ENCODE assay signal across 8 cellular contexts in genomic region chr15:90868261-90868689, GRCh38. TPM values are rescaled to one million over a fixed set of nuclear protein-coding genes. Genes with fewer than 3 reads are reported as not detected.
DNase-seq lines count a peak whose midpoint lies in the region; ATAC-seq lines count a peak whose summit lies in the region.

Gene FURIN (plus strand): TSS chr15:90868588. CDS start chr15:90875741, 7,153 bp downstream.

- intact Hi-C loops in activated T-helper 2 cell treated with anti-CD3 and anti-CD28 coated beads, Interferon-gamma antibody, Interleukin-2, Interleukin-4, amounts not matched to agents 10 μg/mL and 5 μg/mL and 100 μg/mL, durations not matched to agents 14 hours and 24 hours and 36 hours (cut with micrococcal nuclease), result no loop called here

- no peaks in the 10 kb centered on the region for H3K9me3 Mint-ChIP-seq in activated T-helper 2 cell treated with anti-CD3 and anti-CD28 coated beads, Interferon-gamma antibody, Interleukin-2, Interleukin-4, amounts not matched to agents 10 μg/mL and 5 μg/mL and 100 μg/mL, durations not matched to agents 14 hours and 24 hours and 36 hours

- no peaks in the 10 kb centered on the region for H3K27me3 ChIP-seq in subcutaneous abdominal adipose tissue (ENCODE audit: control insufficient read depth in 5 of 5, insufficient read depth in 4 of 5, low read length in 5 of 5)

- DNase-seq in SIG-M5 treated with dmso at 0.1 percent for 504 hours (lab: John Stamatoyannopoulos, UW; ENCODE audit: unreplicated experiment) (peak; percentile 37), SIG-M5 (lab: John Stamatoyannopoulos, UW) (no peak), islet precursor cell (peak; percentile 89), dedifferentiated amniotic fluid mesenchymal stem cell (ENCODE audit: extremely low spot score) (no peak), cerebellar cortex (ENCODE audit: low spot score) (no peak)
- DNase-seq in activated T-helper 2 cell treated with anti-CD3 and anti-CD28 coated beads, Interferon-gamma antibody, Interleukin-2, Interleukin-4, amounts not matched to agents 10 μg/mL and 5 μg/mL and 100 μg/mL, durations not matched to agents 14 hours and 24 hours and 36 hours (ENCODE audit: low spot score), result no peak

- H3K36me3 ChIP-seq in subcutaneous abdominal adipose tissue (ENCODE audit: control insufficient read depth in 5 of 5, insufficient read depth in 5 of 5, low read length in 5 of 5), result no peaks in the 10 kb centered on the region

- H3K9me3 ChIP-seq in subcutaneous abdominal adipose tissue (ENCODE audit: control insufficient read depth in 5 of 5, low read length in 5 of 5), result no peaks in the 10 kb centered on the region

- no peaks in the 10 kb centered on the region for H3K27me3 Mint-ChIP-seq in activated T-helper 2 cell treated with anti-CD3 and anti-CD28 coated beads, Interferon-gamma antibody, Interleukin-2, Interleukin-4, amounts not matched to agents 10 μg/mL and 5 μg/mL and 100 μg/mL, durations not matched to agents 14 hours and 24 hours and 36 hours (ENCODE audit: low read depth)

- peak within 1 kb of the TSS; percentile 91 for H3K27ac Mint-ChIP-seq in activated T-helper 2 cell treated with anti-CD3 and anti-CD28 coated beads, Interferon-gamma antibody, Interleukin-2, Interleukin-4, amounts not matched to agents 10 μg/mL and 5 μg/mL and 100 μg/mL, durations not matched to agents 14 hours and 24 hours and 36 hours

- H3K4me3 ChIP-seq in subcutaneous abdominal adipose tissue (ENCODE audit: low read depth in 1 of 5, low read length in 5 of 5), result peak within 1 kb of the TSS in 1 of 5 donors; percentile 17

- peak within 1 kb of the TSS; percentile 4 to 92 (median 51) for H3K9ac ChIP-seq in subcutaneous abdominal adipose tissue (ENCODE audit: low read length in 5 of 5)

- peaks cover 31% of the 10 kb centered on the region for H3K36me3 Mint-ChIP-seq in activated T-helper 2 cell treated with anti-CD3 and anti-CD28 coated beads, Interferon-gamma antibody, Interleukin-2, Interleukin-4, amounts not matched to agents 10 μg/mL and 5 μg/mL and 100 μg/mL, durations not matched to agents 14 hours and 24 hours and 36 hours (ENCODE audit: low read depth)

- ATAC-seq in HG03342 (IDR thresholded peaks at IDR 0.05; ENCODE audit: unreplicated experiment), result no peak

- peak within 1 kb of the TSS; percentile 96 for H3K4me3 Mint-ChIP-seq in activated T-helper 2 cell treated with anti-CD3 and anti-CD28 coated beads, Interferon-gamma antibody, Interleukin-2, Interleukin-4, amounts not matched to agents 10 μg/mL and 5 μg/mL and 100 μg/mL, durations not matched to agents 14 hours and 24 hours and 36 hours (ENCODE audit: low read depth)

- peak within 1 kb of the TSS; percentile 100 for H3K27ac ChIP-seq in subcutaneous abdominal adipose tissue (ENCODE audit: low read depth, low read length)

- peaks cover 16 to 66% (median 64%) of the 10 kb centered on the region in 5 donors for H3K4me1 ChIP-seq in subcutaneous abdominal adipose tissue (ENCODE audit: control insufficient read depth in 5 of 5, insufficient read depth in 5 of 5, low read length in 5 of 5)

- H3K4me1 Mint-ChIP-seq in activated T-helper 2 cell treated with anti-CD3 and anti-CD28 coated beads, Interferon-gamma antibody, Interleukin-2, Interleukin-4, amounts not matched to agents 10 μg/mL and 5 μg/mL and 100 μg/mL, durations not matched to agents 14 hours and 24 hours and 36 hours (ENCODE audit: low read depth), result peaks cover 52% of the 10 kb centered on the region

RNA-seq across cellular contexts. Expression of gene FURIN, which starts in this region (rescaled TPM):
- 564 and 570 TPM in 2 replicates for total RNA-seq in activated T-helper 2 cell treated with anti-CD3 and anti-CD28 coated beads, Interferon-gamma antibody, Interleukin-2, Interleukin-4, amounts not matched to agents 10 μg/mL and 5 μg/mL and 100 μg/mL, durations not matched to agents 14 hours and 24 hours and 36 hours

Comparison
In these comparisons a context has a peak if more than half of its experiments do, and no peak if none do; other contexts are left out.
1. DNase-seq: peak in SIG-M5 treated with dmso at 0.1 percent for 504 hours (single experiment) and islet precursor cell (single experiment); none in SIG-M5 (single experiment), activated T-helper 2 cell treated with anti-CD3 and anti-CD28 coated beads, Interferon-gamma antibody, Interleukin-2, Interleukin-4, amounts not matched to agents 10 μg/mL and 5 μg/mL and 100 μg/mL, durations not matched to agents 14 hours and 24 hours and 36 hours (single experiment), dedifferentiated amniotic fluid mesenchymal stem cell (single experiment) and cerebellar cortex (single experiment).